In the genomic region with DNA sequence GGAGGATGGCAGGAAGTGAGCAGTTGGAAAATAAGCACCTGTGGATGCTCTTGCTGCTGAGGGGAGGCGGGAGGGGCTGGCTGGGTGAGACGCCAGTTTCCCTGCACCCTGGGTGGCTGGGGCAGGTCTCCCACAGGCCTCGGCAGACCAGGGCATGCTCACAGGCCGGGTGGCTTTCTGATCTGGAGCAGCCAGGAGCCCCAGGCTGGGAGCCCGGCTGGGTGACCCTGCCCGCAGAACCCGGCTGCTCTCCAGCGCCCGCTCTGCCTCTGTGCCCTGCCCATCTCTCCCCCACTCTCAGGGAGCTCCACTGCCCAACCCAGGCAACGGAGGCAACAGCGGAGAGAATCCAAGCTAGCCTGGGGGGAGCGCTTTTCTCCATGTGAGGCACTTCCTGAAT, we compare ENCODE assay signal across 21 cellular contexts. TPM values are rescaled to one million over a fixed set of nuclear protein-coding genes. Genes with fewer than 3 reads are reported as not detected.
DNase-seq lines count a peak whose midpoint lies in the region; ATAC-seq lines count a peak whose summit lies in the region.
"Had no signal": no experiment of that assay in that cellular context is flagged by ENCODE, and none has a peak within 500 bp of the region (broad histone marks: within the 10 kb centered on the region; RNA-seq: fewer than 3 reads in every experiment).

No MANE protein-coding gene starts in this region.

- peaks cover 62 to 64% of the 10 kb centered on the region in 2 donors for H3K4me1 Mint-ChIP-seq in immature natural killer cell
- H3K4me1 Mint-ChIP-seq: activated B cell treated with CpG ODN at 0.5 μM for 24 hours had no signal

- H3K9me3 Mint-ChIP-seq in immature natural killer cell, result no peaks in the 10 kb centered on the region
- H3K9me3 Mint-ChIP-seq: activated B cell treated with CpG ODN at 0.5 μM for 24 hours; activated CD4-positive, alpha-beta memory T cell treated with anti-CD3 and anti-CD28 coated beads, Interleukin-2, amount 10 ng/mL, durations not matched to agents 7 days and 5 days; naive thymus-derived CD4-positive, alpha-beta T cell had no signal

- peaks cover 7 to 19% (median 19%) of the 10 kb centered on the region in 3 donors for H3K36me3 Mint-ChIP-seq in immature natural killer cell

- peak overlapping the region in 1 of 5 donors; percentile 76 for H3K4me3 Mint-ChIP-seq in immature natural killer cell
- H3K4me3 Mint-ChIP-seq: activated B cell treated with CpG ODN at 0.5 μM for 24 hours; activated CD4-positive, alpha-beta memory T cell treated with anti-CD3 and anti-CD28 coated beads, Interleukin-2, amount 10 ng/mL, durations not matched to agents 7 days and 5 days; naive thymus-derived CD4-positive, alpha-beta T cell had no signal

- ATAC-seq in sciatic nerve (peak; percentile 4), HG03025 (IDR thresholded peaks at IDR 0.05; ENCODE audit: low FRiP score, unreplicated experiment) (no peak)
- ATAC-seq: naive thymus-derived CD4-positive, alpha-beta T cell; PC-3; psoas muscle had no signal

- H3K27me3 Mint-ChIP-seq in immature natural killer cell (ENCODE audit: low read depth in 3 of 3), result peaks cover 19 to 26% (median 20%) of the 10 kb centered on the region in 3 donors
- H3K27me3 Mint-ChIP-seq: activated B cell treated with CpG ODN at 0.5 μM for 24 hours; activated CD4-positive, alpha-beta memory T cell treated with anti-CD3 and anti-CD28 coated beads, Interleukin-2, amount 10 ng/mL, durations not matched to agents 7 days and 5 days; naive thymus-derived CD4-positive, alpha-beta T cell had no signal

- intact Hi-C loops in sciatic nerve (cut with DNase I), result no loop called here

- peak overlapping the region; percentile 94 to 99 (median 97) for H3K27ac Mint-ChIP-seq in immature natural killer cell
- H3K27ac Mint-ChIP-seq: activated B cell treated with CpG ODN at 0.5 μM for 24 hours; activated CD4-positive, alpha-beta memory T cell treated with anti-CD3 and anti-CD28 coated beads, Interleukin-2, amount 10 ng/mL, durations not matched to agents 7 days and 5 days had no signal

- DNase-seq in NCI-H146 (lab: John Stamatoyannopoulos, UW) (peak; percentile 11), NCI-H146 treated with DMSO at 0.1 percent for 48 hours (lab: John Stamatoyannopoulos, UW; ENCODE audit: unreplicated experiment) (no peak), NCI-H510A treated with DMSO at 0.1 percent for 48 hours (lab: John Stamatoyannopoulos, UW) (peak; percentile 65), immature natural killer cell (no peak), sciatic nerve (ENCODE audit: low spot score) (no peak), AG08395 (ENCODE audit: low spot score) (no peak), NCI-H2171 treated with DMSO at 0.1 percent for 48 hours (lab: John Stamatoyannopoulos, UW) (no peak)
- DNase-seq: activated B cell treated with CpG ODN at 0.5 μM for 24 hours; activated CD4-positive, alpha-beta memory T cell treated with anti-CD3 and anti-CD28 coated beads, Interleukin-2, amount 10 ng/mL, durations not matched to agents 7 days and 5 days; activated T-cell treated with anti-CD3 and anti-CD28 coated beads, Interleukin-2, amount 50 U/mL, for 48 hours; C1 segment of cervical spinal cord; DMS79 treated with DMSO at 0.1 percent for 48 hours; esophagus squamous epithelium; GOT3; KBM-7; naive thymus-derived CD4-positive, alpha-beta T cell; NCI-H2107; NCI-H526; PC-3; psoas muscle had no signal

RNA-seq across cellular contexts. Expression of a gene that starts 24.6 kb away (rescaled TPM):
- polyA plus RNA-seq in immature natural killer cell, result 10 to 100 TPM; 33.1 to 65.7 (median 40.6) TPM
- total RNA-seq in sciatic nerve, result 12.1 TPM

RNA-seq across cellular contexts. Expression of a gene that starts 27.0 kb away (rescaled TPM):
- 10 to 100 TPM; 25.0 to 31.7 (median 30.9) TPM for polyA plus RNA-seq in immature natural killer cell
- 72.4 TPM for total RNA-seq in sciatic nerve

RNA-seq across cellular contexts. Expression of a gene that starts 45.6 kb away (rescaled TPM):
- polyA plus RNA-seq in immature natural killer cell, result 10 to 100 TPM in 1 of 3 donors, 1 to 10 TPM in 2; 6.0 to 15.6 (median 6.5) TPM
- total RNA-seq in sciatic nerve, result 15.5 TPM

RNA-seq across cellular contexts. Expression of a gene that starts 59.5 kb away (rescaled TPM):
- polyA plus RNA-seq in immature natural killer cell, result 10 to 100 TPM; 19.0 to 37.0 (median 20.5) TPM
- total RNA-seq in sciatic nerve, result 27.9 TPM

RNA-seq across cellular contexts. Expression of a gene that starts 59.7 kb away (rescaled TPM):
- 100 to 1,000 TPM in 2 of 3 donors, 10 to 100 TPM in 1; 67.7 to 161 (median 150) TPM for polyA plus RNA-seq in immature natural killer cell
- 80.4 TPM for total RNA-seq in sciatic nerve

Comparison
In these comparisons a context has a peak if more than half of its experiments do, and no peak if none do; other contexts are left out.
1. DNase-seq: peak in NCI-H146 (single experiment) and NCI-H510A treated with DMSO at 0.1 percent for 48 hours (single experiment); none in NCI-H146 treated with DMSO at 0.1 percent for 48 hours (single experiment), immature natural killer cell (0 of 3), sciatic nerve (single experiment), AG08395 (single experiment) and NCI-H2171 treated with DMSO at 0.1 percent for 48 hours (single experiment).